ENCODE assay signal across 20 cellular contexts in genomic region chr11:83456075-83456474, GRCh38.
DNase-seq lines count a peak whose midpoint lies in the region; ATAC-seq and TF ChIP-seq lines count a peak whose summit lies in the region.
"Had no signal": no experiment of that assay in that cellular context is flagged by ENCODE, and none has a peak within 500 bp of the region (broad histone marks: within the 10 kb centered on the region; RNA-seq: fewer than 3 reads in every experiment).

No MANE protein-coding gene starts in this region.

- ATAC-seq in activated CD4-positive, CD25-positive, alpha-beta regulatory T cell treated with anti-CD3 and anti-CD28 coated beads, Interleukin-2, amount 50 U/mL, for 24 hours: no peak
- ATAC-seq in GM21367 (IDR thresholded peaks at IDR 0.05; ENCODE audit: unreplicated experiment): no peak
- ATAC-seq: left ventricle myocardium superior, sciatic nerve had no signal

- peak; percentile 68 for DNase-seq in Ammon's horn (ENCODE audit: low spot score)
- DNase-seq in SK-N-DZ (ENCODE audit: low spot score): peak; percentile 72
- peak; percentile 66 for DNase-seq in glutamatergic neuron
- peak; percentile 61 for DNase-seq in neural progenitor cell (ENCODE audit: low spot score)
- DNase-seq in NCI-H1105 (lab: John Stamatoyannopoulos, UW): no peak
- no peak for DNase-seq in NCI-H1417 treated with DMSO at 0.1 percent for 48 hours (lab: John Stamatoyannopoulos, UW)
- DNase-seq: GOT3; KG1; left ventricle myocardium superior; MV-4-11; NCI-H2081; NCI-H510A treated with DMSO at 0.1 percent for 48 hours; occipital lobe; stimulated activated CD4-positive, alpha-beta T cell treated with anti-CD3 and anti-CD28 coated beads, Interleukin-15, amount 100 ng/mL, for 24 hours; T1000 had no signal

- no peaks in the 10 kb centered on the region for H4K20me1 ChIP-seq in neural progenitor cell (ENCODE audit: low read depth)

- peak overlapping the region; percentile 5 for H3K4me3 Mint-ChIP-seq in glutamatergic neuron (ENCODE audit: unreplicated experiment)
- peak overlapping the region; percentile 8 for H3K4me3 Mint-ChIP-seq in neural progenitor cell
- H3K4me3 Mint-ChIP-seq: activated naive CD4-positive, alpha-beta T cell treated with anti-CD3 and anti-CD28 coated beads, Interleukin-2, amount 50 U/mL, for 24 hours had no signal

- H3K36me3 ChIP-seq in neural progenitor cell: no peaks in the 10 kb centered on the region
- H3K36me3 ChIP-seq: ascending aorta had no signal

- H3K27ac Mint-ChIP-seq in glutamatergic neuron (ENCODE audit: unreplicated experiment): peak overlapping the region; percentile 4
- peak overlapping the region; percentile 96 for H3K27ac Mint-ChIP-seq in neural progenitor cell
- H3K27ac Mint-ChIP-seq: activated naive CD4-positive, alpha-beta T cell treated with anti-CD3 and anti-CD28 coated beads, Interleukin-2, amount 50 U/mL, for 24 hours had no signal

- H3K4me3 ChIP-seq in neural progenitor cell: no peak overlapping the region
- H3K4me3 ChIP-seq: ascending aorta had no signal

- H3K27me3 Mint-ChIP-seq in glutamatergic neuron (ENCODE audit: unreplicated experiment): no peaks in the 10 kb centered on the region
- peaks cover 2% of the 10 kb centered on the region for H3K27me3 Mint-ChIP-seq in neural progenitor cell (ENCODE audit: insufficient read depth, low read depth)
- H3K27me3 Mint-ChIP-seq: activated naive CD4-positive, alpha-beta T cell treated with anti-CD3 and anti-CD28 coated beads, Interleukin-2, amount 50 U/mL, for 24 hours had no signal

- H3K27ac ChIP-seq in neural progenitor cell: no peak overlapping the region
- H3K27ac ChIP-seq: ascending aorta had no signal

- no peaks in the 10 kb centered on the region for H3K9me3 ChIP-seq in neural progenitor cell (ENCODE audit: low read depth)
- H3K9me3 ChIP-seq: ascending aorta had no signal

- H3F3A ChIP-seq in neural progenitor cell (ENCODE audit: low read depth): no peaks in the 10 kb centered on the region

- peak overlapping the region; percentile 22 for H3K4me2 ChIP-seq in neural progenitor cell

- peak overlapping the region; percentile 96 for H2AFZ ChIP-seq in neural progenitor cell (replicated peaks)

- no peaks in the 10 kb centered on the region for H3K27me3 ChIP-seq in neural progenitor cell
- H3K27me3 ChIP-seq: ascending aorta had no signal

- H3K9ac ChIP-seq in neural progenitor cell: no peak overlapping the region

- H3K79me2 ChIP-seq in neural progenitor cell (ENCODE audit: low read depth): no peaks in the 10 kb centered on the region

- H3K4me1 Mint-ChIP-seq in glutamatergic neuron (ENCODE audit: low read depth, unreplicated experiment) (peaks cover 24% of the 10 kb centered on the region), neural progenitor cell (peaks cover 20% of the 10 kb centered on the region)
- H3K4me1 Mint-ChIP-seq: activated naive CD4-positive, alpha-beta T cell treated with anti-CD3 and anti-CD28 coated beads, Interleukin-2, amount 50 U/mL, for 24 hours had no signal

- H3K36me3 Mint-ChIP-seq in glutamatergic neuron (ENCODE audit: unreplicated experiment): no peaks in the 10 kb centered on the region
- no peaks in the 10 kb centered on the region for H3K36me3 Mint-ChIP-seq in neural progenitor cell
- H3K36me3 Mint-ChIP-seq: activated naive CD4-positive, alpha-beta T cell treated with anti-CD3 and anti-CD28 coated beads, Interleukin-2, amount 50 U/mL, for 24 hours had no signal

- H3K4me1 ChIP-seq in neural progenitor cell: peaks cover 7% of the 10 kb centered on the region
- H3K4me1 ChIP-seq: ascending aorta had no signal

- peaks cover 3% of the 10 kb centered on the region for H3K9me3 Mint-ChIP-seq in glutamatergic neuron (ENCODE audit: unreplicated experiment)
- H3K9me3 Mint-ChIP-seq in neural progenitor cell: no peaks in the 10 kb centered on the region
- H3K9me3 Mint-ChIP-seq: activated naive CD4-positive, alpha-beta T cell treated with anti-CD3 and anti-CD28 coated beads, Interleukin-2, amount 50 U/mL, for 24 hours had no signal

- TF ChIP-seq CTCF in glutamatergic neuron (IDR thresholded peaks at IDR 0.05; ENCODE audit: partially characterized antibody, unreplicated experiment) (no peak), neural progenitor cell (IDR thresholded peaks at IDR 0.05) (no peak)

Comparison
In these comparisons a context has a peak if more than half of its experiments do, and no peak if none do; other contexts are left out.
1. DNase-seq: peak in Ammon's horn (single experiment), SK-N-DZ (single experiment), glutamatergic neuron (single experiment) and neural progenitor cell (single experiment); none in NCI-H1105 (single experiment) and NCI-H1417 treated with DMSO at 0.1 percent for 48 hours (single experiment).